Comparison of ENCODE assay signal across 2 cellular contexts in genomic region chr12:48859607-48860006, GRCh38.
TF ChIP-seq lines count a peak whose summit lies in the region.

No MANE protein-coding gene starts in this region.

TF ChIP-seq in HepG2, 621 proteins besides CTCF, POLR2A, EP300 and RAD21 (continues in another document):
- TF ChIP-seq SP5 (CRISPR knock-in tag; IDR thresholded peaks at IDR 0.05; ENCODE audit: borderline replicate concordance, low read depth) (peak; percentile 40; the same call in 1 of the 2 replicates), ZNF121 (CRISPR knock-in tag; IDR thresholded peaks at IDR 0.05) (peak; percentile 55; the same call in 1 of the 2 replicates), NR2F2 (IDR thresholded peaks at IDR 0.05; ENCODE audit: borderline replicate concordance, low read depth) (0 out of 2 replicates have a peak, but pooled peaks have one; percentile 28), NR2F1 (CRISPR knock-in tag; IDR thresholded peaks at IDR 0.05) (0 out of 4 replicates have a peak, but pooled peaks of 1 of the 2 experiments have one; percentile 25), ZMYM2 (CRISPR knock-in tag; IDR thresholded peaks at IDR 0.05) (peak; percentile 56; the same call in 1 of the 2 replicates), ZNF616 (CRISPR knock-in tag; IDR thresholded peaks at IDR 0.05; ENCODE audit: low read depth) (no peak), PHF8 (CRISPR knock-in tag; IDR thresholded peaks at IDR 0.05) (no peak), ZNF430 (CRISPR knock-in tag; IDR thresholded peaks at IDR 0.05) (0 out of 2 replicates have a peak, but pooled peaks have one; percentile 37), HNF4A (CRISPR knock-in tag; IDR thresholded peaks at IDR 0.05) (peak; percentile 59), SOX6 (IDR thresholded peaks at IDR 0.05) (no peak), SOX6 (CRISPR knock-in tag; IDR thresholded peaks at IDR 0.05) (peak; percentile 47), ZBTB38 (CRISPR knock-in tag; IDR thresholded peaks at IDR 0.05) (no peak), SOX5 (CRISPR knock-in tag; IDR thresholded peaks at IDR 0.05; ENCODE audit: borderline replicate concordance) (no peak), FOXO1 (CRISPR knock-in tag; IDR thresholded peaks at IDR 0.05) (0 out of 2 replicates have a peak, but pooled peaks have one; percentile 25), TFDP2 (CRISPR knock-in tag; IDR thresholded peaks at IDR 0.05) (no peak), ZEB1 (IDR thresholded peaks at IDR 0.05; ENCODE audit: insufficient replicate concordance, low read depth) (peak; percentile 42), JUNB (CRISPR knock-in tag; IDR thresholded peaks at IDR 0.05; ENCODE audit: borderline replicate concordance) (0 out of 2 replicates have a peak, but pooled peaks have one; percentile 24), RARA (CRISPR knock-in tag; IDR thresholded peaks at IDR 0.05) (peak; percentile 66), NR2F6 (IDR thresholded peaks at IDR 0.05) (peak; percentile 62), NR2F6 (CRISPR knock-in tag; IDR thresholded peaks at IDR 0.05) (peak; percentile 75), ARNT (IDR thresholded peaks at IDR 0.05) (no peak), SOX13 (IDR thresholded peaks at IDR 0.05) (no peak), SOX13 (CRISPR knock-in tag; conservative IDR thresholded peaks at IDR 0.05 in 1 of 2, IDR thresholded peaks at IDR 0.05 in 1 of 2) (peak in 1 of 2 experiments; percentile 58; a peak in 2 of 4 replicates), IKZF1 (IDR thresholded peaks at IDR 0.05) (no peak)
- TF ChIP-seq, protein P1, sequence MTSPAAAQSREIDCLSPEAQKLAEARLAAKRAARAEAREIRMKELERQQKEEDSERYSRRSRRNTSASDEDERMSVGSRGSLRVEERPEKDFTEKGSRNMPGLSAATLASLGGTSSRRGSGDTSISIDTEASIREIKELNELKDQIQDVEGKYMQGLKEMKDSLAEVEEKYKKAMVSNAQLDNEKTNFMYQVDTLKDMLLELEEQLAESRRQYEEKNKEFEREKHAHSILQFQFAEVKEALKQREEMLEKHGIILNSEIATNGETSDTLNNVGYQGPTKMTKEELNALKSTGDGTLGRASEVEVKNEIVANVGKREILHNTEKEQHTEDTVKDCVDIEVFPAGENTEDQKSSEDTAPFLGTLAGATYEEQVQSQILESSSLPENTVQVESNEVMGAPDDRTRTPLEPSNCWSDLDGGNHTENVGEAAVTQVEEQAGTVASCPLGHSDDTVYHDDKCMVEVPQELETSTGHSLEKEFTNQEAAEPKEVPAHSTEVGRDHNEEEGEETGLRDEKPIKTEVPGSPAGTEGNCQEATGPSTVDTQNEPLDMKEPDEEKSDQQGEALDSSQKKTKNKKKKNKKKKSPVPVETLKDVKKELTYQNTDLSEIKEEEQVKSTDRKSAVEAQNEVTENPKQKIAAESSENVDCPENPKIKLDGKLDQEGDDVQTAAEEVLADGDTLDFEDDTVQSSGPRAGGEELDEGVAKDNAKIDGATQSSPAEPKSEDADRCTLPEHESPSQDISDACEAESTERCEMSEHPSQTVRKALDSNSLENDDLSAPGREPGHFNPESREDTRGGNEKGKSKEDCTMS (CRISPR knock-in tag; conservative IDR thresholded peaks at IDR 0.05): no peak
- TF ChIP-seq, protein P2, sequence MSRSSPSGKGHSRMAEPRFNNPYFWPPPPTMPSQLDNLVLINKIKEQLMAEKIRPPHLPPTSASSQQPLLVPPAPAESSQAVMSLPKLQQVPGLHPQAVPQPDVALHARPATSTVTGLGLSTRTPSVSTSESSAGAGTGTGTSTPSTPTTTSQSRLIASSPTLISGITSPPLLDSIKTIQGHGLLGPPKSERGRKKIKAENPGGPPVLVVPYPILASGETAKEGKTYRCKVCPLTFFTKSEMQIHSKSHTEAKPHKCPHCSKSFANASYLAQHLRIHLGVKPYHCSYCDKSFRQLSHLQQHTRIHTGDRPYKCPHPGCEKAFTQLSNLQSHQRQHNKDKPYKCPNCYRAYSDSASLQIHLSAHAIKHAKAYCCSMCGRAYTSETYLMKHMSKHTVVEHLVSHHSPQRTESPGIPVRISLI (CRISPR knock-in tag; IDR thresholded peaks at IDR 0.05; ENCODE audit: borderline replicate concordance): peak; percentile 87
- TF ChIP-seq, protein P3, sequence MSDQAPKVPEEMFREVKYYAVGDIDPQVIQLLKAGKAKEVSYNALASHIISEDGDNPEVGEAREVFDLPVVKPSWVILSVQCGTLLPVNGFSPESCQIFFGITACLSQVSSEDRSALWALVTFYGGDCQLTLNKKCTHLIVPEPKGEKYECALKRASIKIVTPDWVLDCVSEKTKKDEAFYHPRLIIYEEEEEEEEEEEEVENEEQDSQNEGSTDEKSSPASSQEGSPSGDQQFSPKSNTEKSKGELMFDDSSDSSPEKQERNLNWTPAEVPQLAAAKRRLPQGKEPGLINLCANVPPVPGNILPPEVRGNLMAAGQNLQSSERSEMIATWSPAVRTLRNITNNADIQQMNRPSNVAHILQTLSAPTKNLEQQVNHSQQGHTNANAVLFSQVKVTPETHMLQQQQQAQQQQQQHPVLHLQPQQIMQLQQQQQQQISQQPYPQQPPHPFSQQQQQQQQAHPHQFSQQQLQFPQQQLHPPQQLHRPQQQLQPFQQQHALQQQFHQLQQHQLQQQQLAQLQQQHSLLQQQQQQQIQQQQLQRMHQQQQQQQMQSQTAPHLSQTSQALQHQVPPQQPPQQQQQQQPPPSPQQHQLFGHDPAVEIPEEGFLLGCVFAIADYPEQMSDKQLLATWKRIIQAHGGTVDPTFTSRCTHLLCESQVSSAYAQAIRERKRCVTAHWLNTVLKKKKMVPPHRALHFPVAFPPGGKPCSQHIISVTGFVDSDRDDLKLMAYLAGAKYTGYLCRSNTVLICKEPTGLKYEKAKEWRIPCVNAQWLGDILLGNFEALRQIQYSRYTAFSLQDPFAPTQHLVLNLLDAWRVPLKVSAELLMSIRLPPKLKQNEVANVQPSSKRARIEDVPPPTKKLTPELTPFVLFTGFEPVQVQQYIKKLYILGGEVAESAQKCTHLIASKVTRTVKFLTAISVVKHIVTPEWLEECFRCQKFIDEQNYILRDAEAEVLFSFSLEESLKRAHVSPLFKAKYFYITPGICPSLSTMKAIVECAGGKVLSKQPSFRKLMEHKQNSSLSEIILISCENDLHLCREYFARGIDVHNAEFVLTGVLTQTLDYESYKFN (CRISPR knock-in tag; conservative IDR thresholded peaks at IDR 0.05): peak; percentile 71

TF ChIP-seq in A549, 52 proteins besides CTCF, POLR2A, EP300 and RAD21:
- TF ChIP-seq FOSL2 (IDR thresholded peaks at IDR 0.05) (no peak), FOSL2 (CRISPR knock-in tag; IDR thresholded peaks at IDR 0.05) (0 out of 2 replicates have a peak, but pooled peaks have one; percentile 14), GATA3 (IDR thresholded peaks at IDR 0.05; ENCODE audit: borderline replicate concordance) (no peak)
